ENCODE assay signal across 8 cellular contexts in the genomic region with DNA sequence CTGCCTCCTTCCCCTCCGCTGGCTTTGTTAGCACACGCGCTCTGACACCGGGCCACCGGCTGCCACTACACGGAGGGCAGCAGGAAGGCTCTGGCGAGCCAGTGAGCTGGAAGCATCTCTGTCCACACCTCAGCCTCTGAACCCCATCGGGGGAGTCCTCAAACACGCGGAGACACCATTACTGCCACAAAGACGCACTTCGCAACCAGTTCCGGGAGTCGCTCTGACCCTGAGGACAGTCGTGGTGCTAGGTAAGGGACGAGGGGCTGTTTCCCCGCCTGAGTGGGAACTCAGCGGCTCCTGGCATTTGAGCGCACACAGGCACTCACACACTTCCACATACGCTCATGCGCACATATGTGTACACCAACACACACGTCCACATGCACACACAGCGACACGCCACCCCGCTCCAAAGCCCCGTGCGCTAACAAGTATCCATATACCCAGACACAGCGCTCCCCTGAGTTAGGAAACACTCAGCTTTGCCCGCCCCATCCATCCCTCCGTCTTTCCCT.
DNase-seq lines count a peak whose midpoint lies in the region; TF ChIP-seq lines count a peak whose summit lies in the region.

No MANE protein-coding gene starts in this region.

- peak overlapping the region; percentile 83 for H3K14ac ChIP-seq in H9 (ENCODE audit: insufficient read depth, low read length)

- no peak overlapping the region for H4K91ac ChIP-seq in H9 (ENCODE audit: insufficient read length, low read depth, low read length)

- no peak overlapping the region for H2AFZ ChIP-seq in H9 (ENCODE audit: low read length)

- no peak overlapping the region; the same call in 1 of the 2 replicates for H3K4ac ChIP-seq in H9 (ENCODE audit: low read depth, low read length)

- no peak overlapping the region for H3K23ac ChIP-seq in H9 (ENCODE audit: insufficient read length, low read depth, low read length)

- no peak overlapping the region for H2BK15ac ChIP-seq in H9 (ENCODE audit: low read depth, low read length)

- peaks cover 4 to 5% of the 10 kb centered on the region in 2 experiments; a peak in 3 of 5 replicates for H3K9me3 Mint-ChIP-seq in H9
- H3K9me3 Mint-ChIP-seq in activated T-helper 2 cell treated with anti-CD3 and anti-CD28 coated beads, Interferon-gamma antibody, Interleukin-2, Interleukin-4, amounts not matched to agents 10 μg/mL and 5 μg/mL and 100 μg/mL, durations not matched to agents 14 hours and 24 hours and 36 hours, result no peaks in the 10 kb centered on the region

- DNase-seq in NCI-H510A treated with DMSO at 0.1 percent for 48 hours (lab: John Stamatoyannopoulos, UW), result peak; percentile 69
- no peak for DNase-seq in NCI-H510A (lab: John Stamatoyannopoulos, UW)
- DNase-seq in H9, result peak; percentile 56
- peak; percentile 65 for DNase-seq in MV-4-11 (lab: John Stamatoyannopoulos, UW)
- DNase-seq in activated T-helper 2 cell treated with anti-CD3 and anti-CD28 coated beads, Interferon-gamma antibody, Interleukin-2, Interleukin-4, amounts not matched to agents 10 μg/mL and 5 μg/mL and 100 μg/mL, durations not matched to agents 14 hours and 24 hours and 36 hours (ENCODE audit: low spot score), result no peak
- DNase-seq in stimulated activated CD4-positive, alpha-beta T cell treated with anti-CD3 and anti-CD28 coated beads, Interleukin-4, amount 100 ng/mL, for 24 hours, result peak; percentile 5
- no peak for DNase-seq in CD1c-positive myeloid dendritic cell (ENCODE audit: extremely low spot score)

- intact Hi-C loops in activated T-helper 2 cell treated with anti-CD3 and anti-CD28 coated beads, Interferon-gamma antibody, Interleukin-2, Interleukin-4, amounts not matched to agents 10 μg/mL and 5 μg/mL and 100 μg/mL, durations not matched to agents 14 hours and 24 hours and 36 hours (cut with micrococcal nuclease), result loop anchor here (1.0 to 2.0 kb wide), 3 partner anchors 74 to 145 kb away; no protein-coding TSS in a partner anchor

- no peak for TF ChIP-seq CTCF in H9 (conservative IDR thresholded peaks at IDR 0.05)

- peak overlapping the region; percentile 8 for H4K8ac ChIP-seq in H9 (replicated peaks; ENCODE audit: insufficient read length, low read depth, low read length)

- H3K23me2 ChIP-seq in H9 (ENCODE audit: insufficient read length, low read depth, low read length, poor library complexity, severe bottlenecking), result peaks cover 23% of the 10 kb centered on the region

- peak overlapping the region; percentile 69 for H3K18ac ChIP-seq in H9 (ENCODE audit: insufficient read length, low read depth, low read length)

- H3K9ac ChIP-seq in H9 (ENCODE audit: extremely low read depth, insufficient read length, low read length) (peak overlapping the region; percentile 62), iPS-18a (ENCODE audit: low read length) (peak overlapping the region; percentile 87)

- H3K79me1 ChIP-seq in H9 (ENCODE audit: insufficient read depth, low read depth, low read length, poor library complexity, severe bottlenecking), result no peaks in the 10 kb centered on the region

- peak overlapping the region; percentile 83 to 97 for H3K4me3 Mint-ChIP-seq in H9
- H3K4me3 Mint-ChIP-seq in activated T-helper 2 cell treated with anti-CD3 and anti-CD28 coated beads, Interferon-gamma antibody, Interleukin-2, Interleukin-4, amounts not matched to agents 10 μg/mL and 5 μg/mL and 100 μg/mL, durations not matched to agents 14 hours and 24 hours and 36 hours (ENCODE audit: low read depth), result peak overlapping the region; percentile 94

- peaks cover 48% of the 10 kb centered on the region for H3K27me3 Mint-ChIP-seq in H9 (ENCODE audit: low read depth)
- H3K27me3 Mint-ChIP-seq in activated T-helper 2 cell treated with anti-CD3 and anti-CD28 coated beads, Interferon-gamma antibody, Interleukin-2, Interleukin-4, amounts not matched to agents 10 μg/mL and 5 μg/mL and 100 μg/mL, durations not matched to agents 14 hours and 24 hours and 36 hours (ENCODE audit: low read depth), result no peaks in the 10 kb centered on the region

- peak overlapping the region; percentile 92 to 99 (median 99) for H3K27ac Mint-ChIP-seq in H9
- peak overlapping the region; percentile 92 for H3K27ac Mint-ChIP-seq in activated T-helper 2 cell treated with anti-CD3 and anti-CD28 coated beads, Interferon-gamma antibody, Interleukin-2, Interleukin-4, amounts not matched to agents 10 μg/mL and 5 μg/mL and 100 μg/mL, durations not matched to agents 14 hours and 24 hours and 36 hours

- peaks cover 35 to 45% of the 10 kb centered on the region in 2 experiments for H3K4me1 Mint-ChIP-seq in H9
- peaks cover 41% of the 10 kb centered on the region for H3K4me1 Mint-ChIP-seq in activated T-helper 2 cell treated with anti-CD3 and anti-CD28 coated beads, Interferon-gamma antibody, Interleukin-2, Interleukin-4, amounts not matched to agents 10 μg/mL and 5 μg/mL and 100 μg/mL, durations not matched to agents 14 hours and 24 hours and 36 hours (ENCODE audit: low read depth)

- no CpG with 5 or more reads among the region's 30 CpGs for WGBS in H9 (ENCODE audit: extremely low coverage, insufficient read length, low lambda C conversion rate)

- H3K36me3 Mint-ChIP-seq in H9 (ENCODE audit: insufficient read depth in 1 of 3, low read depth in 3 of 3), result peaks cover 2 to 8% (median 4%) of the 10 kb centered on the region in 3 experiments; a peak in 4 of 7 replicates
- H3K36me3 Mint-ChIP-seq in activated T-helper 2 cell treated with anti-CD3 and anti-CD28 coated beads, Interferon-gamma antibody, Interleukin-2, Interleukin-4, amounts not matched to agents 10 μg/mL and 5 μg/mL and 100 μg/mL, durations not matched to agents 14 hours and 24 hours and 36 hours (ENCODE audit: low read depth), result peaks cover 27% of the 10 kb centered on the region

- H3K9me3 ChIP-seq in H9 (ENCODE audit: control insufficient read depth, low read depth, low read length) (no peaks in the 10 kb centered on the region), iPS-18a (ENCODE audit: control insufficient read depth, low read depth, low read length) (no peaks in the 10 kb centered on the region)

- H3K27me3 ChIP-seq in H9 (ENCODE audit: insufficient read depth, low read length) (no peaks in the 10 kb centered on the region; the same call in 1 of the 2 replicates), iPS-18a (ENCODE audit: control insufficient read depth, insufficient read depth, low read length) (peaks cover 9% of the 10 kb centered on the region)

- H3K27ac ChIP-seq in H9 (ENCODE audit: insufficient read length, low read depth, low read length) (no peak overlapping the region), iPS-18a (ENCODE audit: low read length) (peak overlapping the region; percentile 75)

- H4K20me1 ChIP-seq in H9 (ENCODE audit: control insufficient read depth, insufficient read depth, insufficient read length), result peaks cover 3% of the 10 kb centered on the region

- H2BK12ac ChIP-seq in H9 (ENCODE audit: insufficient read length, low read depth, low read length), result no peak overlapping the region

- H3K56ac ChIP-seq in H9 (ENCODE audit: insufficient read length, low read depth, low read length), result no peak overlapping the region

- H3K79me2 ChIP-seq in H9 (ENCODE audit: insufficient read depth, low read length), result peaks cover 1% of the 10 kb centered on the region; the same call in 1 of the 2 replicates

- peak overlapping the region; percentile 89 for H3K4me2 ChIP-seq in H9 (ENCODE audit: insufficient read depth, insufficient read length, low read length)

- no peak overlapping the region for H3T11ph ChIP-seq in H9 (ENCODE audit: low read length)

- H4K5ac ChIP-seq in H9 (ENCODE audit: insufficient read length, low read depth, low read length), result no peak overlapping the region

- H3K4me3 ChIP-seq in iPS-18a (ENCODE audit: low read length), result peak overlapping the region; percentile 95

- H2BK20ac ChIP-seq in H9 (ENCODE audit: low read depth, low read length, poor library complexity, severe bottlenecking), result no peak overlapping the region

- no peak overlapping the region for H2AK5ac ChIP-seq in H9 (ENCODE audit: insufficient read length, low read length)

- no peaks in the 10 kb centered on the region; the same call in 1 of the 2 replicates for H3K4me1 ChIP-seq in H9 (ENCODE audit: insufficient read depth, low read length)
- H3K4me1 ChIP-seq in iPS-18a (ENCODE audit: control insufficient read depth, low read depth, low read length), result peaks cover 17% of the 10 kb centered on the region

- H2BK120ac ChIP-seq in H9 (ENCODE audit: low read depth, low read length, poor library complexity, severe bottlenecking), result no peak overlapping the region

- no peak overlapping the region for H2BK5ac ChIP-seq in H9 (ENCODE audit: insufficient read length, low read length)

- no peaks in the 10 kb centered on the region for H3K36me3 ChIP-seq in iPS-18a (ENCODE audit: control insufficient read depth, low read depth, low read length)

Comparison
In these comparisons a context has a peak if more than half of its experiments do, and no peak if none do; other contexts are left out.
1. DNase-seq: peak in NCI-H510A treated with DMSO at 0.1 percent for 48 hours (single experiment), H9 (single experiment), MV-4-11 (single experiment) and stimulated activated CD4-positive, alpha-beta T cell treated with anti-CD3 and anti-CD28 coated beads, Interleukin-4, amount 100 ng/mL, for 24 hours (single experiment); none in NCI-H510A (single experiment), activated T-helper 2 cell treated with anti-CD3 and anti-CD28 coated beads, Interferon-gamma antibody, Interleukin-2, Interleukin-4, amounts not matched to agents 10 μg/mL and 5 μg/mL and 100 μg/mL, durations not matched to agents 14 hours and 24 hours and 36 hours (single experiment) and CD1c-positive myeloid dendritic cell (single experiment).